ENCODE assay signal across 34 cellular contexts in genomic region chr3:20343790-20344189, GRCh38.
"Had no signal": no experiment of that assay in that cellular context is flagged by ENCODE, and none has a peak within 500 bp of the region (broad histone marks: within the 10 kb centered on the region; RNA-seq: fewer than 3 reads in every experiment).

No MANE protein-coding gene starts in this region.

- H3K27me3 Mint-ChIP-seq: activated CD4-positive, alpha-beta memory T cell treated with anti-CD3 and anti-CD28 coated beads, Interleukin-2, amount 10 ng/mL, durations not matched to agents 7 days and 5 days; activated CD4-positive, alpha-beta T cell treated with anti-CD3 and anti-CD28 coated beads, Interleukin-2, amount 10 ng/mL, durations not matched to agents 7 days and 5 days; activated naive CD4-positive, alpha-beta T cell treated with anti-CD3 and anti-CD28 coated beads, Interleukin-2, amount 10 ng/mL, durations not matched to agents 7 days and 5 days; activated naive CD8-positive, alpha-beta T cell treated with anti-CD3 and anti-CD28 coated beads, Interleukin-2, amount 10 ng/mL, durations not matched to agents 7 days and 5 days; activated T-cell treated with anti-CD3 and anti-CD28 coated beads, Interleukin-2, amount 50 U/mL, for 24 hours; brain; effector memory CD8-positive, alpha-beta T cell had no signal

- H3K4me1 ChIP-seq: ascending aorta, breast epithelium, foreskin keratinocyte, gastrocnemius medialis had no signal

- H3K36me3 Mint-ChIP-seq: activated naive CD4-positive, alpha-beta T cell treated with anti-CD3 and anti-CD28 coated beads, Interleukin-2, amount 10 ng/mL, durations not matched to agents 7 days and 5 days; activated naive CD4-positive, alpha-beta T cell treated with anti-CD3 and anti-CD28 coated beads, Interleukin-2, amount 50 U/mL, for 72 hours; activated naive CD8-positive, alpha-beta T cell treated with anti-CD3 and anti-CD28 coated beads, Interleukin-2, amount 10 ng/mL, durations not matched to agents 7 days and 5 days; brain; WTC11 had no signal

- H3K4me1 Mint-ChIP-seq: activated CD4-positive, alpha-beta memory T cell treated with anti-CD3 and anti-CD28 coated beads, Interleukin-2, amount 10 ng/mL, durations not matched to agents 7 days and 5 days; activated CD4-positive, alpha-beta T cell treated with anti-CD3 and anti-CD28 coated beads, Interleukin-2, amount 10 ng/mL, durations not matched to agents 7 days and 5 days; activated naive CD4-positive, alpha-beta T cell treated with anti-CD3 and anti-CD28 coated beads, Interleukin-2, amount 10 ng/mL, durations not matched to agents 7 days and 5 days; activated naive CD8-positive, alpha-beta T cell treated with anti-CD3 and anti-CD28 coated beads, Interleukin-2, amount 10 ng/mL, durations not matched to agents 7 days and 5 days had no signal

- ATAC-seq: effector memory CD8-positive, alpha-beta T cell; foreskin keratinocyte; gastrocnemius medialis; heart left ventricle had no signal

- H3K27ac ChIP-seq: ascending aorta, breast epithelium, cardiac muscle cell, esophagus muscularis mucosa, foreskin keratinocyte, gastrocnemius medialis, heart left ventricle, VCaP had no signal

- H3K27me3 ChIP-seq: ascending aorta, breast epithelium, cardiac muscle cell, esophagus muscularis mucosa, foreskin keratinocyte, gastrocnemius medialis, heart left ventricle had no signal

- FAIRE-seq: colon had no signal

- H3K4me3 ChIP-seq: ascending aorta, breast epithelium, cardiac muscle cell, esophagus muscularis mucosa, gastrocnemius medialis, heart left ventricle had no signal

- H3K9me3 ChIP-seq: ascending aorta, breast epithelium, esophagus muscularis mucosa, gastrocnemius medialis, heart left ventricle had no signal

- H3K27ac Mint-ChIP-seq: activated CD4-positive, alpha-beta memory T cell treated with anti-CD3 and anti-CD28 coated beads, Interleukin-2, amount 10 ng/mL, durations not matched to agents 7 days and 5 days; activated CD4-positive, alpha-beta T cell treated with anti-CD3 and anti-CD28 coated beads, Interleukin-2, amount 10 ng/mL, durations not matched to agents 7 days and 5 days; activated naive CD4-positive, alpha-beta T cell treated with anti-CD3 and anti-CD28 coated beads, Interleukin-2, amount 10 ng/mL, durations not matched to agents 7 days and 5 days; activated naive CD4-positive, alpha-beta T cell treated with anti-CD3 and anti-CD28 coated beads, Interleukin-2, amount 50 U/mL, for 72 hours; activated naive CD8-positive, alpha-beta T cell treated with anti-CD3 and anti-CD28 coated beads, Interleukin-2, amount 10 ng/mL, durations not matched to agents 7 days and 5 days; activated T-cell treated with anti-CD3 and anti-CD28 coated beads, Interleukin-2, amount 50 U/mL, for 24 hours; activated T-cell treated with anti-CD3 and anti-CD28 coated beads, Interleukin-2, amount 50 U/mL, for 72 hours; brain; effector memory CD8-positive, alpha-beta T cell had no signal

- DNase-seq: activated CD4-positive, alpha-beta memory T cell treated with anti-CD3 and anti-CD28 coated beads, Interleukin-2, amount 10 ng/mL, durations not matched to agents 7 days and 5 days; activated CD4-positive, alpha-beta T cell treated with anti-CD3 and anti-CD28 coated beads for 1 hour; activated CD4-positive, alpha-beta T cell treated with anti-CD3 and anti-CD28 coated beads for 4 hours; activated CD4-positive, alpha-beta T cell treated with anti-CD3 and anti-CD28 coated beads, Interleukin-2, amount 10 ng/mL, durations not matched to agents 7 days and 5 days; activated CD4-positive, alpha-beta T cell treated with anti-CD3 and anti-CD28 coated beads, Interleukin-2, amount 50 U/mL, for 4 hours; activated CD8-positive, alpha-beta memory T cell treated with anti-CD3 and anti-CD28 coated beads, Interleukin-2, amount 50 U/mL, for 48 hours; activated gamma-delta T cell; activated naive CD4-positive, alpha-beta T cell; activated naive CD4-positive, alpha-beta T cell treated with anti-CD3 and anti-CD28 coated beads, Interleukin-2, amount 10 ng/mL, durations not matched to agents 7 days and 5 days; activated naive CD8-positive, alpha-beta T cell treated with anti-CD3 and anti-CD28 coated beads, Interleukin-2, amount 10 ng/mL, durations not matched to agents 7 days and 5 days; activated T-cell treated with anti-CD3 and anti-CD28 coated beads for 4 hours; activated T-cell treated with anti-CD3 and anti-CD28 coated beads, Interleukin-2, amount 50 U/mL, for 24 hours; activated T-cell treated with anti-CD3 and anti-CD28 coated beads, Interleukin-2, amount 50 U/mL, for 72 hours; central memory CD4-positive, alpha-beta T cell; cortex of kidney; dermis blood vessel endothelial cell; effector CD4-positive, alpha-beta T cell; effector memory CD8-positive, alpha-beta T cell; erythroblast; foreskin keratinocyte; gastrocnemius medialis; glutamatergic neuron; heart left ventricle; T-helper 1 cell; T-helper 2 cell had no signal

- H3K36me3 ChIP-seq: ascending aorta, breast epithelium, cardiac muscle cell, esophagus muscularis mucosa, gastrocnemius medialis, heart left ventricle had no signal

- H3K4me3 Mint-ChIP-seq: activated CD4-positive, alpha-beta memory T cell treated with anti-CD3 and anti-CD28 coated beads, Interleukin-2, amount 10 ng/mL, durations not matched to agents 7 days and 5 days; activated CD4-positive, alpha-beta T cell treated with anti-CD3 and anti-CD28 coated beads, Interleukin-2, amount 10 ng/mL, durations not matched to agents 7 days and 5 days; activated naive CD4-positive, alpha-beta T cell treated with anti-CD3 and anti-CD28 coated beads, Interleukin-2, amount 10 ng/mL, durations not matched to agents 7 days and 5 days; activated naive CD8-positive, alpha-beta T cell treated with anti-CD3 and anti-CD28 coated beads, Interleukin-2, amount 10 ng/mL, durations not matched to agents 7 days and 5 days; activated T-cell treated with anti-CD3 and anti-CD28 coated beads, Interleukin-2, amount 50 U/mL, for 24 hours; activated T-cell treated with anti-CD3 and anti-CD28 coated beads, Interleukin-2, amount 50 U/mL, for 72 hours; brain; effector memory CD8-positive, alpha-beta T cell; WTC11 had no signal

- H3K9me3 Mint-ChIP-seq: activated CD4-positive, alpha-beta memory T cell treated with anti-CD3 and anti-CD28 coated beads, Interleukin-2, amount 10 ng/mL, durations not matched to agents 7 days and 5 days; activated CD4-positive, alpha-beta T cell treated with anti-CD3 and anti-CD28 coated beads, Interleukin-2, amount 10 ng/mL, durations not matched to agents 7 days and 5 days; activated naive CD4-positive, alpha-beta T cell treated with anti-CD3 and anti-CD28 coated beads, Interleukin-2, amount 10 ng/mL, durations not matched to agents 7 days and 5 days; activated naive CD4-positive, alpha-beta T cell treated with anti-CD3 and anti-CD28 coated beads, Interleukin-2, amount 50 U/mL, for 72 hours; activated naive CD8-positive, alpha-beta T cell treated with anti-CD3 and anti-CD28 coated beads, Interleukin-2, amount 10 ng/mL, durations not matched to agents 7 days and 5 days; activated T-cell treated with anti-CD3 and anti-CD28 coated beads, Interleukin-2, amount 50 U/mL, for 24 hours; brain; effector memory CD8-positive, alpha-beta T cell had no signal
